In genomic region chr7:145184956-145185355, GRCh38 we compare ENCODE assay signal across 28 cellular contexts.
"Had no signal": no experiment of that assay in that cellular context is flagged by ENCODE, and none has a peak within 500 bp of the region (broad histone marks: within the 10 kb centered on the region; RNA-seq: fewer than 3 reads in every experiment).

No MANE protein-coding gene starts in this region.

- H3K4me3 ChIP-seq: neural progenitor cell, ovary, psoas muscle, right lobe of liver, sigmoid colon, stomach, thoracic aorta, thyroid gland, tibial nerve, upper lobe of left lung, vagina had no signal

- FAIRE-seq: small intestine, urothelium cell line had no signal

- H3K79me2 ChIP-seq: parathyroid adenoma had no signal

- H3K27me3 ChIP-seq: neural progenitor cell, ovary, right lobe of liver, sigmoid colon, stomach, thyroid gland, tibial nerve, upper lobe of left lung, vagina had no signal

- H2AFZ ChIP-seq: neural progenitor cell, parathyroid adenoma had no signal

- H3K9me3 ChIP-seq: ovary, psoas muscle, right lobe of liver, thoracic aorta, thyroid gland, tibial nerve, upper lobe of left lung, vagina had no signal

- H3K4me2 ChIP-seq: neural progenitor cell had no signal

- DNase-seq: naive thymus-derived CD8-positive, alpha-beta T cell; nephron progenitor cell; occipital lobe; ovary; posterior cingulate gyrus; psoas muscle; right cardiac atrium; right lobe of liver; sigmoid colon; small intestine; stimulated activated CD4-positive, alpha-beta T cell treated with anti-CD3 and anti-CD28 coated beads, Interleukin-15, amount 100 ng/mL, for 24 hours; stimulated activated CD4-positive, alpha-beta T cell treated with anti-CD3 and anti-CD28 coated beads, Interleukin-2, amount 100 ng/mL, for 24 hours; stimulated activated CD4-positive, alpha-beta T cell treated with anti-CD3 and anti-CD28 coated beads, Interleukin-2, amount 100 ng/mL, for 48 hours; stimulated activated CD4-positive, alpha-beta T cell treated with anti-CD3 and anti-CD28 coated beads, Interleukin-4, amount 100 ng/mL, for 24 hours; stimulated activated naive B cell treated with anti-CD40 and anti-IgM and Interleukin-4, amounts not matched to agents 10 μg/mL and 1 μg/mL and 100 μg/mL, for 72 hours; stimulated activated naive CD4-positive, alpha-beta T cell treated with Interleukin-2 at 50 U/mL for 16 hours; stomach; thyroid gland; trophoblast cell; upper lobe of left lung had no signal

- H3K27ac ChIP-seq: neural progenitor cell, ovary, parathyroid adenoma, psoas muscle, right lobe of liver, sigmoid colon, stomach, thoracic aorta, thyroid gland, tibial nerve, upper lobe of left lung, vagina had no signal

- H3K9ac ChIP-seq: neural progenitor cell, parathyroid adenoma had no signal

- ATAC-seq: naive thymus-derived CD8-positive, alpha-beta T cell; natural killer cell treated with Interleukin-12 subunit alpha and Interleukin-12 subunit beta and Interleukin-15 and Interleukin-18, amount 100 ng/mL, for 72 hours; psoas muscle; right cardiac atrium; right lobe of liver; stimulated activated effector memory CD8-positive, alpha-beta T cell treated with anti-CD3 and anti-CD28 coated beads, Interleukin-12 subunit alpha, Interleukin-12 subunit beta, amount 100 ng/mL, for 72 hours; stimulated activated naive B cell treated with anti-CD40 and anti-IgM and Interleukin-4, amounts not matched to agents 10 μg/mL and 1 μg/mL and 100 μg/mL, for 72 hours had no signal

- H3K36me3 ChIP-seq: neural progenitor cell, ovary, right lobe of liver, sigmoid colon, stomach, thoracic aorta, thyroid gland, tibial nerve, upper lobe of left lung, vagina had no signal

- H3K4me1 ChIP-seq: neural progenitor cell, parathyroid adenoma, psoas muscle, right lobe of liver, sigmoid colon, stomach, thyroid gland, tibial nerve, upper lobe of left lung, vagina had no signal
